ENCODE assay signal across 9 cellular contexts in genomic region chr12:57852195-57852594, GRCh38. TPM values are rescaled to one million over a fixed set of nuclear protein-coding genes. Genes with fewer than 3 reads are reported as not detected.
DNase-seq lines count a peak whose midpoint lies in the region; ATAC-seq and TF ChIP-seq lines count a peak whose summit lies in the region.
"Had no signal": no experiment of that assay in that cellular context is flagged by ENCODE, and none has a peak within 500 bp of the region (broad histone marks: within the 10 kb centered on the region; RNA-seq: fewer than 3 reads in every experiment).

No MANE protein-coding gene starts in this region.

- 36% methylated on average over 11 of the region's 11 CpGs for WGBS in urinary bladder

- no peak overlapping the region for H3K4me3 Mint-ChIP-seq in activated naive CD4-positive, alpha-beta T cell treated with anti-CD3 and anti-CD28 coated beads, Interleukin-2, amount 10 ng/mL, durations not matched to agents 7 days and 5 days
- H3K4me3 Mint-ChIP-seq in nephron progenitor cell (peak overlapping the region; percentile 40), natural killer cell (no peak overlapping the region)

- H3K27ac ChIP-seq in urinary bladder (ENCODE audit: low read depth), result no peak overlapping the region

- H3K4me1 ChIP-seq in urinary bladder (ENCODE audit: insufficient read depth), result no peaks in the 10 kb centered on the region

- peaks cover 14% of the 10 kb centered on the region for H3K4me1 Mint-ChIP-seq in activated naive CD4-positive, alpha-beta T cell treated with anti-CD3 and anti-CD28 coated beads, Interleukin-2, amount 10 ng/mL, durations not matched to agents 7 days and 5 days
- H3K4me1 Mint-ChIP-seq in nephron progenitor cell (peaks cover 70% of the 10 kb centered on the region), natural killer cell (peaks cover 0 to 25% of the 10 kb centered on the region in 2 donors)

- no peak for TF ChIP-seq CTCF in nephron progenitor cell (IDR thresholded peaks at IDR 0.05)
- no peak for TF ChIP-seq CTCF in natural killer cell (IDR thresholded peaks at IDR 0.05)

- ATAC-seq in natural killer cell (no peak), HG03108 (IDR thresholded peaks at IDR 0.05; ENCODE audit: unreplicated experiment) (no peak)

- intact Hi-C loops in head of caudate nucleus (cut with DNase I), result no loop called here
- intact Hi-C loops in natural killer cell (cut with micrococcal nuclease), result no loop called here

- peak overlapping the region; percentile 11 for H3K27ac Mint-ChIP-seq in activated naive CD4-positive, alpha-beta T cell treated with anti-CD3 and anti-CD28 coated beads, Interleukin-2, amount 10 ng/mL, durations not matched to agents 7 days and 5 days
- peak overlapping the region; percentile 90 for H3K27ac Mint-ChIP-seq in nephron progenitor cell
- H3K27ac Mint-ChIP-seq in natural killer cell, result no peak overlapping the region

- no peaks in the 10 kb centered on the region for H3K36me3 Mint-ChIP-seq in activated naive CD4-positive, alpha-beta T cell treated with anti-CD3 and anti-CD28 coated beads, Interleukin-2, amount 10 ng/mL, durations not matched to agents 7 days and 5 days
- peaks cover 18% of the 10 kb centered on the region for H3K36me3 Mint-ChIP-seq in nephron progenitor cell (ENCODE audit: low read depth)
- H3K36me3 Mint-ChIP-seq in natural killer cell, result no peaks in the 10 kb centered on the region

- H3K27me3 Mint-ChIP-seq in activated naive CD4-positive, alpha-beta T cell treated with anti-CD3 and anti-CD28 coated beads, Interleukin-2, amount 10 ng/mL, durations not matched to agents 7 days and 5 days, result peaks cover 86% of the 10 kb centered on the region
- H3K27me3 Mint-ChIP-seq in nephron progenitor cell (ENCODE audit: low read depth, poor library complexity) (peaks cover 6% of the 10 kb centered on the region), natural killer cell (ENCODE audit: low read depth in 2 of 2) (peaks cover 49 to 52% of the 10 kb centered on the region in 2 donors)

- no peaks in the 10 kb centered on the region for H3K36me3 ChIP-seq in urinary bladder (ENCODE audit: insufficient read depth)

- H3K9me3 Mint-ChIP-seq in activated naive CD4-positive, alpha-beta T cell treated with anti-CD3 and anti-CD28 coated beads, Interleukin-2, amount 10 ng/mL, durations not matched to agents 7 days and 5 days, result no peaks in the 10 kb centered on the region
- H3K9me3 Mint-ChIP-seq in nephron progenitor cell, result peaks cover 19% of the 10 kb centered on the region
- H3K9me3 Mint-ChIP-seq in natural killer cell, result no peaks in the 10 kb centered on the region

- DNase-seq in activated naive CD4-positive, alpha-beta T cell treated with anti-CD3 and anti-CD28 coated beads, Interleukin-2, amount 10 ng/mL, durations not matched to agents 7 days and 5 days, result no peak
- DNase-seq in activated naive CD4-positive, alpha-beta T cell treated with Interleukin-2 at 50 U/mL for 16 hours, result no peak
- peak in 25 of 42 donors; percentile 31 to 76 (median 57) for DNase-seq in head of caudate nucleus
- no peak for DNase-seq in nephron progenitor cell
- DNase-seq in natural killer cell, result no peak
- no peak for DNase-seq in activated CD8-positive, alpha-beta memory T cell treated with anti-CD3 and anti-CD28 coated beads for 24 hours
- DNase-seq: foreskin melanocyte had no signal

- peak overlapping the region; percentile 15 for H3K4me3 ChIP-seq in urinary bladder (ENCODE audit: low read depth, low read length)

- CTCF ChIA-PET in activated naive CD4-positive, alpha-beta T cell treated with anti-CD3 and anti-CD28 coated beads, Interleukin-2, amount 10 ng/mL, durations not matched to agents 7 days and 5 days (lab: Charles Lee), result interaction anchor here (0.5 to 2.1 kb wide), 3 partner anchors 9 to 20 kb away, joined by 3 to 5 read pairs (median 3); no protein-coding TSS in a partner anchor

RNA-seq across cellular contexts. Expression of gene CTDSP2, which starts 5.7 kb away (rescaled TPM):
- total RNA-seq in urinary bladder, result 80.2 TPM
- polyA plus RNA-seq in urinary bladder, result 145 TPM
- total RNA-seq in natural killer cell, result 100 to 1,000 TPM in 2 of 3 donors, 10 to 100 TPM in 1; 93.8 to 135 (median 123) TPM

RNA-seq across cellular contexts. Expression of gene AVIL, which starts 33.7 kb away (rescaled TPM):
- 6.1 TPM for total RNA-seq in urinary bladder
- polyA plus RNA-seq in urinary bladder, result 2.7 TPM
- total RNA-seq in natural killer cell, result 1 to 10 TPM in 2 of 3 donors, under 1 TPM in 1; 0.45 to 2.2 (median 1.3) TPM

Comparison
In these comparisons a context has a peak if more than half of its experiments do, and no peak if none do; other contexts are left out.
1. DNase-seq: peak in head of caudate nucleus (25 of 42); none in activated naive CD4-positive, alpha-beta T cell treated with anti-CD3 and anti-CD28 coated beads, Interleukin-2, amount 10 ng/mL, durations not matched to agents 7 days and 5 days (single experiment), activated naive CD4-positive, alpha-beta T cell treated with Interleukin-2 at 50 U/mL for 16 hours (single experiment), nephron progenitor cell (single experiment), natural killer cell (single experiment) and activated CD8-positive, alpha-beta memory T cell treated with anti-CD3 and anti-CD28 coated beads for 24 hours (single experiment).
2. H3K27ac Mint-ChIP-seq: peak in activated naive CD4-positive, alpha-beta T cell treated with anti-CD3 and anti-CD28 coated beads, Interleukin-2, amount 10 ng/mL, durations not matched to agents 7 days and 5 days (single experiment) and nephron progenitor cell (single experiment); none in natural killer cell (0 of 2).